20 cellular contexts compared by ENCODE assay signal in genomic region chr17:46126840-46127239, GRCh38.
"Had no signal": no experiment of that assay in that cellular context is flagged by ENCODE, and none has a peak within 500 bp of the region (broad histone marks: within the 10 kb centered on the region; RNA-seq: fewer than 3 reads in every experiment).

No MANE protein-coding gene starts in this region.

- H3K27ac Mint-ChIP-seq: activated CD4-positive, alpha-beta memory T cell treated with anti-CD3 and anti-CD28 coated beads for 36 hours; activated CD4-positive, alpha-beta T cell treated with anti-CD3 and anti-CD28 coated beads for 36 hours; activated naive CD4-positive, alpha-beta T cell treated with anti-CD3 and anti-CD28 coated beads, Interleukin-2, amount 10 ng/mL, durations not matched to agents 7 days and 5 days; dendritic cell treated with granulocyte-macrophage colony-stimulating factor and Interleukin-4, amounts not matched to agents 40 ng/mL and 50 ng/mL, for 4 days; neural progenitor cell; stimulated activated effector memory CD8-positive, alpha-beta T cell treated with anti-CD3 and anti-CD28 coated beads, Interleukin-12 subunit alpha, Interleukin-12 subunit beta, amount 100 ng/mL, for 72 hours had no signal

- H3K4me3 ChIP-seq: esophagus squamous epithelium, heart right ventricle, left lung, neural progenitor cell, prostate gland, right lobe of liver, smooth muscle cell, thoracic aorta, upper lobe of right lung had no signal

- ATAC-seq: activated CD4-positive, alpha-beta T cell treated with anti-CD3 and anti-CD28 coated beads for 36 hours; heart right ventricle; left lung; right lobe of liver; stimulated activated effector memory CD8-positive, alpha-beta T cell treated with anti-CD3 and anti-CD28 coated beads, Interleukin-12 subunit alpha, Interleukin-12 subunit beta, amount 100 ng/mL, for 72 hours; upper lobe of right lung had no signal

- H3K36me3 Mint-ChIP-seq: activated CD4-positive, alpha-beta memory T cell treated with anti-CD3 and anti-CD28 coated beads for 36 hours; stimulated activated effector memory CD8-positive, alpha-beta T cell treated with anti-CD3 and anti-CD28 coated beads, Interleukin-12 subunit alpha, Interleukin-12 subunit beta, amount 100 ng/mL, for 72 hours had no signal

- DNase-seq: activated CD4-positive, alpha-beta memory T cell treated with anti-CD3 and anti-CD28 coated beads for 36 hours; activated CD4-positive, alpha-beta T cell treated with anti-CD3 and anti-CD28 coated beads for 36 hours; activated naive CD4-positive, alpha-beta T cell treated with anti-CD3 and anti-CD28 coated beads, Interleukin-2, amount 10 ng/mL, durations not matched to agents 7 days and 5 days; activated T-cell treated with anti-CD3 and anti-CD28 coated beads, Interleukin-2, amount 50 U/mL, for 1 hour; effector CD8-positive, alpha-beta T cell; esophagus squamous epithelium; heart right ventricle; left lung; midbrain; right lobe of liver; stimulated activated CD4-positive, alpha-beta T cell treated with anti-CD3 and anti-CD28 coated beads, Interleukin-4, amount 100 ng/mL, for 1 hour; SW 1271; upper lobe of right lung; WERI-Rb-1 had no signal

- H3K27ac ChIP-seq: esophagus squamous epithelium, left lung, neural progenitor cell, prostate gland, right lobe of liver, thoracic aorta, upper lobe of right lung, WERI-Rb-1 had no signal

- H3K9ac ChIP-seq: neural progenitor cell had no signal

- H3K4me3 Mint-ChIP-seq: activated CD4-positive, alpha-beta memory T cell treated with anti-CD3 and anti-CD28 coated beads for 36 hours; activated CD4-positive, alpha-beta T cell treated with anti-CD3 and anti-CD28 coated beads for 36 hours; activated naive CD4-positive, alpha-beta T cell treated with anti-CD3 and anti-CD28 coated beads, Interleukin-2, amount 10 ng/mL, durations not matched to agents 7 days and 5 days; dendritic cell treated with granulocyte-macrophage colony-stimulating factor and Interleukin-4, amounts not matched to agents 40 ng/mL and 50 ng/mL, for 4 days; neural progenitor cell; stimulated activated effector memory CD8-positive, alpha-beta T cell treated with anti-CD3 and anti-CD28 coated beads, Interleukin-12 subunit alpha, Interleukin-12 subunit beta, amount 100 ng/mL, for 72 hours had no signal

- H3K4me2 ChIP-seq: neural progenitor cell, smooth muscle cell had no signal

- H3K9me3 ChIP-seq: esophagus squamous epithelium, heart right ventricle, left lung, prostate gland, right lobe of liver, thoracic aorta, upper lobe of right lung had no signal

- H3K27me3 Mint-ChIP-seq: activated CD4-positive, alpha-beta memory T cell treated with anti-CD3 and anti-CD28 coated beads for 36 hours; activated CD4-positive, alpha-beta T cell treated with anti-CD3 and anti-CD28 coated beads for 36 hours; activated naive CD4-positive, alpha-beta T cell treated with anti-CD3 and anti-CD28 coated beads, Interleukin-2, amount 10 ng/mL, durations not matched to agents 7 days and 5 days; dendritic cell treated with granulocyte-macrophage colony-stimulating factor and Interleukin-4, amounts not matched to agents 40 ng/mL and 50 ng/mL, for 4 days had no signal

- H2AFZ ChIP-seq: neural progenitor cell had no signal

- H3K27me3 ChIP-seq: esophagus squamous epithelium, heart right ventricle, left lung, neural progenitor cell, right lobe of liver, upper lobe of right lung had no signal

- H3K9me3 Mint-ChIP-seq: activated CD4-positive, alpha-beta memory T cell treated with anti-CD3 and anti-CD28 coated beads for 36 hours; activated naive CD4-positive, alpha-beta T cell treated with anti-CD3 and anti-CD28 coated beads, Interleukin-2, amount 10 ng/mL, durations not matched to agents 7 days and 5 days; neural progenitor cell; stimulated activated effector memory CD8-positive, alpha-beta T cell treated with anti-CD3 and anti-CD28 coated beads, Interleukin-12 subunit alpha, Interleukin-12 subunit beta, amount 100 ng/mL, for 72 hours had no signal

- H3K36me3 ChIP-seq: left lung, neural progenitor cell, prostate gland, right lobe of liver, thoracic aorta, upper lobe of right lung had no signal

- H3K4me1 ChIP-seq: prostate gland had no signal
